Comparison of ENCODE assay signal across 27 cellular contexts in the genomic region with DNA sequence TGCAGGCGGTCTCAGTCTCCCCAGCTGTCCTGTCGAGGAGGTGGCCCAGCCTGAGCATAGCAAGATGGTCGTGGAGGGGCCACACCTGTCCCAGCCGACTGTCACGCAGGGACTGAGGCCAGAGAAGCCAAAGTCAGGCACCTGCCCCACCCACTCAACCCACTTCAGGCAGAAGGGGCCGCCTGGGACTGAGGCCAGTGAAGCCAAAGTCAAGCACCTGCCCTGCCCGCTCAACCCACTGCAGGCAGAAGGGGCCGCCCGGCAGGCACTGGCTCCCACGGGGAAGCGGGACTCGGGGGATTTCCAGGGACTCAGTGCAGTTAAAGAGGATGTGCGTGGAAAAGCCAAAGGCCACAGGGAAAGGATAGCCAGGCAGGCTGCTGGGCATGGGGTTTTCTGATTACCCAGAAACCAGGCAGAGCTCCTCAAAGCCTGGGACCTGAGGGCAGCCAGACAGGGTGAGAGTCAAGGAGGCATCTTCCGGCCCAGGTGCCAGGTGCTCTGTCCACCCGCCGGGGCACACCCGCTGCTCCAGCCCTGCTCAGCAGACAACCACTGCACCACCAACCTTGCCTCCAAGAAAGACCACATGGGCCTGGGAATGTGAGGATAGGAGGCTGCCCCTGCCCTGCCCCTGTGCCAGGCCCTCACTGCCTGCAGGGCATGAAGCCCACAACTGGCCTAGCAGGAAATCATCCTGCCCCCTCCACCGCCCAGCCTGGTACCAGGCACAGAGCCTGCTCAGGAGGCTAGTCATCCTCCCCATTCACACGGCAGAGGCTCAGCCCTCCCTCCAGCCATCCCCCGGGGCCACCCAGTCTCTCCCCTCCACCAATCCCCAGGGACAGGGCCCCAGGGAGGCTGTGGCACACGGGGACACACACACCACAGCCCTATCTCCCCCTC. TPM values are rescaled to one million over a fixed set of nuclear protein-coding genes. Genes with fewer than 3 reads are reported as not detected.
DNase-seq lines count a peak whose midpoint lies in the region; ATAC-seq and TF ChIP-seq lines count a peak whose summit lies in the region.
"Had no signal": no experiment of that assay in that cellular context is flagged by ENCODE, and none has a peak within 500 bp of the region (broad histone marks: within the 10 kb centered on the region; RNA-seq: fewer than 3 reads in every experiment).

No MANE protein-coding gene starts in this region.

- no peak overlapping the region for H3K4me3 Mint-ChIP-seq in activated B cell treated with CpG ODN at 0.5 μM for 24 hours
- no peak overlapping the region for H3K4me3 Mint-ChIP-seq in activated CD4-positive, alpha-beta T cell treated with anti-CD3 and anti-CD28 coated beads, Interleukin-2, amount 10 ng/mL, durations not matched to agents 7 days and 5 days
- H3K4me3 Mint-ChIP-seq: activated CD4-positive, alpha-beta T cell treated with anti-CD3 and anti-CD28 coated beads for 36 hours; activated CD8-positive, alpha-beta T cell treated with anti-CD3 and anti-CD28 coated beads, Interleukin-2, amount 10 ng/mL, durations not matched to agents 7 days and 5 days; activated naive CD4-positive, alpha-beta T cell treated with anti-CD3 and anti-CD28 coated beads, Interleukin-2, amount 50 U/mL, for 24 hours; activated T-helper 17 cell treated with anti-CD3 and anti-CD28 coated beads, Interleukin-2, amount 50 U/mL, for 72 hours; CD4-positive, alpha-beta T cell; nephron; T-helper 2 cell treated with Interferon-gamma antibody and Interleukin-4, amounts not matched to agents 5 μg/mL and 100 μg/mL, for 36 hours had no signal

- no peaks in the 10 kb centered on the region for H4K20me1 ChIP-seq in HCT116 (ENCODE audit: insufficient read depth)

- no peaks in the 10 kb centered on the region for H3K4me1 ChIP-seq in HCT116 (ENCODE audit: control insufficient read depth in 1 of 2, insufficient read depth in 2 of 2, low read length in 2 of 2)
- H3K4me1 ChIP-seq: uterus had no signal

- TF ChIP-seq POLR2A in HCT116 (IDR thresholded peaks at IDR 0.05; ENCODE audit: borderline replicate concordance, extremely low read depth, insufficient read depth, insufficient read length) = no peak

- H3K4me3 ChIP-seq in HCT116 (replicated peaks in 1 of 2; ENCODE audit: low read depth in 1 of 2, low read length in 2 of 2) = no peak overlapping the region
- no peak overlapping the region for H3K4me3 ChIP-seq in retinal pigment epithelial cell (ENCODE audit: low read length)
- H3K4me3 ChIP-seq: dorsolateral prefrontal cortex, uterus had no signal

- peak; percentile 36 for DNase-seq in NCI-H1436 (lab: John Stamatoyannopoulos, UW)
- DNase-seq in NCI-H1436 treated with DMSO at 0.1 percent for 48 hours (lab: John Stamatoyannopoulos, UW) = no peak
- no peak for DNase-seq in HCT116 (ENCODE audit: low read depth, low spot score)
- DNase-seq in activated B cell treated with CpG ODN at 0.5 μM for 24 hours = no peak
- DNase-seq in retinal pigment epithelial cell (ENCODE audit: low read depth) = peak; percentile 63
- DNase-seq in activated CD4-positive, alpha-beta T cell treated with anti-CD3 and anti-CD28 coated beads, Interleukin-2, amount 10 ng/mL, durations not matched to agents 7 days and 5 days = no peak
- DNase-seq in mucosa of gallbladder (ENCODE audit: low spot score) = no peak
- DNase-seq: 8988T; activated CD4-positive, alpha-beta T cell treated with anti-CD3 and anti-CD28 coated beads for 36 hours; activated CD8-positive, alpha-beta T cell treated with anti-CD3 and anti-CD28 coated beads, Interleukin-2, amount 10 ng/mL, durations not matched to agents 7 days and 5 days; amniotic stem cell; brain microvascular endothelial cell; CD4-positive, alpha-beta T cell; dorsolateral prefrontal cortex; kidney glomerular epithelial cell; NCI-H1694; NCI-H2171 treated with DMSO at 0.1 percent for 48 hours; NCI-H524; SHP77 treated with DMSO at 0.1 percent for 48 hours; stimulated activated naive CD4-positive, alpha-beta T cell; uterus had no signal

- peaks cover 2% of the 10 kb centered on the region for H3K4me1 Mint-ChIP-seq in activated B cell treated with CpG ODN at 0.5 μM for 24 hours
- no peaks in the 10 kb centered on the region for H3K4me1 Mint-ChIP-seq in activated CD4-positive, alpha-beta T cell treated with anti-CD3 and anti-CD28 coated beads, Interleukin-2, amount 10 ng/mL, durations not matched to agents 7 days and 5 days
- H3K4me1 Mint-ChIP-seq: activated CD4-positive, alpha-beta T cell treated with anti-CD3 and anti-CD28 coated beads for 36 hours; activated naive CD4-positive, alpha-beta T cell treated with anti-CD3 and anti-CD28 coated beads, Interleukin-2, amount 50 U/mL, for 24 hours; activated T-helper 17 cell treated with anti-CD3 and anti-CD28 coated beads, Interleukin-2, amount 50 U/mL, for 72 hours had no signal

- TF ChIP-seq RAD21 in HCT116 (IDR thresholded peaks at IDR 0.05; ENCODE audit: low read depth) = no peak

- ATAC-seq in HCT116 = 0 out of 2 replicates have a peak, but pooled peaks have one; percentile 21
- ATAC-seq in activated B cell treated with CpG ODN at 0.5 μM for 24 hours (ENCODE audit: low read depth) = peak; percentile 71
- no peak for ATAC-seq in GM18502 (IDR thresholded peaks at IDR 0.05; ENCODE audit: poor library complexity, unreplicated experiment)
- ATAC-seq: activated CD4-positive, alpha-beta T cell treated with anti-CD3 and anti-CD28 coated beads for 36 hours; activated CD8-positive, alpha-beta T cell treated with anti-CD3 and anti-CD28 coated beads, Interleukin-2, amount 10 ng/mL, durations not matched to agents 7 days and 5 days; activated T-helper 17 cell treated with anti-CD3 and anti-CD28 coated beads, Interleukin-2, amount 50 U/mL, for 72 hours; Panc1 had no signal

- CTCF ChIA-PET in HCT116 (lab: Charles Lee) = no interaction called here
- CTCF ChIA-PET in activated B cell treated with CpG ODN at 0.5 μM for 24 hours (lab: Charles Lee) = no interaction called here
- CTCF ChIA-PET in activated CD4-positive, alpha-beta T cell treated with anti-CD3 and anti-CD28 coated beads, Interleukin-2, amount 10 ng/mL, durations not matched to agents 7 days and 5 days (lab: Charles Lee) = no interaction called here

- no peaks in the 10 kb centered on the region for H3K79me2 ChIP-seq in HCT116 (ENCODE audit: insufficient read depth, low read length)

- no peak overlapping the region for H3K4me2 ChIP-seq in HCT116 (ENCODE audit: low read length)

- H3K36me3 Mint-ChIP-seq in activated B cell treated with CpG ODN at 0.5 μM for 24 hours (ENCODE audit: low read depth) = no peaks in the 10 kb centered on the region
- H3K36me3 Mint-ChIP-seq in activated CD4-positive, alpha-beta T cell treated with anti-CD3 and anti-CD28 coated beads, Interleukin-2, amount 10 ng/mL, durations not matched to agents 7 days and 5 days (ENCODE audit: low read depth) = no peaks in the 10 kb centered on the region
- H3K36me3 Mint-ChIP-seq: activated naive CD4-positive, alpha-beta T cell treated with anti-CD3 and anti-CD28 coated beads, Interleukin-2, amount 50 U/mL, for 24 hours had no signal

- POLR2A ChIA-PET in HCT116 (lab: Charles Lee) = no interaction called here
- POLR2A ChIA-PET in activated B cell treated with CpG ODN at 0.5 μM for 24 hours (lab: Charles Lee) = no interaction called here
- POLR2A ChIA-PET in activated CD4-positive, alpha-beta T cell treated with anti-CD3 and anti-CD28 coated beads, Interleukin-2, amount 10 ng/mL, durations not matched to agents 7 days and 5 days (lab: Charles Lee) = no interaction called here

- H3K27ac ChIP-seq in HCT116 (ENCODE audit: low read depth, low read length) = no peak overlapping the region
- H3K27ac ChIP-seq: brain microvascular endothelial cell, dorsolateral prefrontal cortex, uterus had no signal

- no peaks in the 10 kb centered on the region for H3K9me3 Mint-ChIP-seq in activated B cell treated with CpG ODN at 0.5 μM for 24 hours
- H3K9me3 Mint-ChIP-seq in activated CD4-positive, alpha-beta T cell treated with anti-CD3 and anti-CD28 coated beads, Interleukin-2, amount 10 ng/mL, durations not matched to agents 7 days and 5 days = no peaks in the 10 kb centered on the region
- H3K9me3 Mint-ChIP-seq: activated naive CD4-positive, alpha-beta T cell treated with anti-CD3 and anti-CD28 coated beads, Interleukin-2, amount 50 U/mL, for 24 hours; activated T-helper 17 cell treated with anti-CD3 and anti-CD28 coated beads, Interleukin-2, amount 50 U/mL, for 72 hours; CD4-positive, alpha-beta T cell; nephron; T-helper 2 cell treated with Interferon-gamma antibody and Interleukin-4, amounts not matched to agents 5 μg/mL and 100 μg/mL, for 36 hours had no signal

- intact Hi-C loops in HCT116 (cut with micrococcal nuclease) (no loop called here), activated B cell treated with CpG ODN at 0.5 μM for 24 hours (cut with micrococcal nuclease) (no loop called here)

- H3K9ac ChIP-seq in HCT116 (ENCODE audit: low read length) = no peak overlapping the region

- H3K9me3 ChIP-seq in HCT116 (ENCODE audit: control insufficient read depth in 1 of 2, insufficient read depth in 1 of 2, low read depth in 1 of 2, low read length in 2 of 2) = no peaks in the 10 kb centered on the region
- H3K9me3 ChIP-seq: uterus had no signal

- H3K9me2 ChIP-seq in HCT116 (ENCODE audit: insufficient read depth) = no peaks in the 10 kb centered on the region

- BruUV-seq in HCT116 (replicated peaks; lab: Mats Ljungman, UMichigan) = no TSS peak

- RAD21 ChIA-PET in HCT116 (lab: Charles Lee; ENCODE audit: low non-redundant PET in 1 of 2, low total read pairs in 2 of 2, uncharacterized antibody in 2 of 2, unreplicated experiment in 2 of 2) = no interaction called here

- H3K27me3 Mint-ChIP-seq in activated B cell treated with CpG ODN at 0.5 μM for 24 hours = no peaks in the 10 kb centered on the region
- H3K27me3 Mint-ChIP-seq in activated CD4-positive, alpha-beta T cell treated with anti-CD3 and anti-CD28 coated beads, Interleukin-2, amount 10 ng/mL, durations not matched to agents 7 days and 5 days = no peaks in the 10 kb centered on the region
- H3K27me3 Mint-ChIP-seq: activated CD4-positive, alpha-beta T cell treated with anti-CD3 and anti-CD28 coated beads for 36 hours; activated naive CD4-positive, alpha-beta T cell treated with anti-CD3 and anti-CD28 coated beads, Interleukin-2, amount 50 U/mL, for 24 hours; activated T-helper 17 cell treated with anti-CD3 and anti-CD28 coated beads, Interleukin-2, amount 50 U/mL, for 72 hours; CD4-positive, alpha-beta T cell had no signal

- H3K27me3 ChIP-seq in HCT116 (ENCODE audit: insufficient read depth, low read length) = no peaks in the 10 kb centered on the region
- H3K27me3 ChIP-seq: brain microvascular endothelial cell, uterus had no signal

- no peaks in the 10 kb centered on the region for H3K36me3 ChIP-seq in HCT116 (ENCODE audit: control insufficient read depth in 1 of 2, insufficient read depth in 2 of 2, low read length in 2 of 2)
- H3K36me3 ChIP-seq: brain microvascular endothelial cell, uterus had no signal

- H3K27ac Mint-ChIP-seq in activated B cell treated with CpG ODN at 0.5 μM for 24 hours = no peak overlapping the region
- no peak overlapping the region for H3K27ac Mint-ChIP-seq in activated CD4-positive, alpha-beta T cell treated with anti-CD3 and anti-CD28 coated beads, Interleukin-2, amount 10 ng/mL, durations not matched to agents 7 days and 5 days
- H3K27ac Mint-ChIP-seq: activated CD4-positive, alpha-beta T cell treated with anti-CD3 and anti-CD28 coated beads for 36 hours; activated CD8-positive, alpha-beta T cell treated with anti-CD3 and anti-CD28 coated beads, Interleukin-2, amount 10 ng/mL, durations not matched to agents 7 days and 5 days; activated naive CD4-positive, alpha-beta T cell treated with anti-CD3 and anti-CD28 coated beads, Interleukin-2, amount 50 U/mL, for 24 hours; activated T-helper 17 cell treated with anti-CD3 and anti-CD28 coated beads, Interleukin-2, amount 50 U/mL, for 72 hours; CD4-positive, alpha-beta T cell; nephron; T-helper 2 cell treated with Interferon-gamma antibody and Interleukin-4, amounts not matched to agents 5 μg/mL and 100 μg/mL, for 36 hours had no signal

- no peak overlapping the region for H2AFZ ChIP-seq in HCT116 (ENCODE audit: low read depth, low read length, poor library complexity, severe bottlenecking)

- no peak for TF ChIP-seq CTCF in HCT116 (IDR thresholded peaks at IDR 0.05 in 2 of 3, conservative IDR thresholded peaks at IDR 0.05 in 1 of 3; ENCODE audit: borderline replicate concordance in 1 of 3, insufficient read depth in 1 of 3, low read depth in 2 of 3, low read length in 2 of 3)
- no peak for TF ChIP-seq CTCF in activated B cell treated with CpG ODN at 0.5 μM for 24 hours (IDR thresholded peaks at IDR 0.05)
- no peak for TF ChIP-seq CTCF in retinal pigment epithelial cell (conservative IDR thresholded peaks at IDR 0.05; ENCODE audit: low read depth, low read length)

RNA-seq across cellular contexts. Expression of gene MEGF6, which starts 41.0 kb away (rescaled TPM):
- 47.6 TPM for total RNA-seq in HCT116 (2021; ENCODE audit: unreplicated experiment)
- polyA plus RNA-seq in HCT116 (2012) = 34.0 and 43.9 TPM in 2 replicates
- total RNA-seq in activated B cell treated with CpG ODN at 0.5 μM for 24 hours = 8.5 and 10.9 TPM in 2 replicates
- total RNA-seq in activated CD4-positive, alpha-beta T cell treated with anti-CD3 and anti-CD28 coated beads, Interleukin-2, amount 10 ng/mL, durations not matched to agents 7 days and 5 days = 10 to 100 TPM; 20.7 to 26.6 TPM
- total RNA-seq in mucosa of gallbladder = 43.4 TPM

RNA-seq across cellular contexts. Expression of gene TPRG1L, which starts 54.5 kb away (rescaled TPM):
- 25.6 TPM for total RNA-seq in HCT116 (2021; ENCODE audit: unreplicated experiment)
- 17.6 and 18.6 TPM in 2 replicates for polyA plus RNA-seq in HCT116 (2012)
- total RNA-seq in activated B cell treated with CpG ODN at 0.5 μM for 24 hours = 26.5 and 27.0 TPM in 2 replicates
- total RNA-seq in activated CD4-positive, alpha-beta T cell treated with anti-CD3 and anti-CD28 coated beads, Interleukin-2, amount 10 ng/mL, durations not matched to agents 7 days and 5 days = 10 to 100 TPM; 13.6 to 14.7 TPM
- total RNA-seq in mucosa of gallbladder = 96.5 TPM

Comparison
In these comparisons a context has a peak if more than half of its experiments do, and no peak if none do; other contexts are left out.
1. DNase-seq: peak in NCI-H1436 (single experiment) and retinal pigment epithelial cell (single experiment); none in NCI-H1436 treated with DMSO at 0.1 percent for 48 hours (single experiment), HCT116 (single experiment), activated B cell treated with CpG ODN at 0.5 μM for 24 hours (single experiment), activated CD4-positive, alpha-beta T cell treated with anti-CD3 and anti-CD28 coated beads, Interleukin-2, amount 10 ng/mL, durations not matched to agents 7 days and 5 days (single experiment) and mucosa of gallbladder (single experiment).